ENCODE assay signal across 1 cellular context in the genomic region with DNA sequence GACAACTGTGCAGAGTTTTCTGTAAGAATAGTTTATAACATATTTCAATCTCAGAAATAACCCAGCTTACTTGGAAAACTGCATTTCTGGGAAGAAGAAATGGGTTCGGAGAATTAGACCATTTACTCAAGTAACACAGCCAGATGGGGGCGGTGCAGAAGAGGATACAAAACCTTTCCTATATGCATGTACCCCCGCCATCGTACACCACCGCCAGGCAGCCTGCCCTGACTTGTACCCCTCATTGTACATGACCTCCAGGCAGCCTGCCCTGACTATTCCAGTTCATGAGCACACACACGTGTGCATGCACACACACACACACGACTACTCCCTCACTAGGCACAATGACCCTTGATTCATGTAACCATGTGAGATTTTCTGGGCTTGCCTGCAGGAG.
TF ChIP-seq lines count a peak whose summit lies in the region.

No MANE protein-coding gene starts in this region.

TF ChIP-seq in H1, 55 proteins besides CTCF, POLR2A, EP300 and RAD21:
- TF ChIP-seq, protein P1, sequence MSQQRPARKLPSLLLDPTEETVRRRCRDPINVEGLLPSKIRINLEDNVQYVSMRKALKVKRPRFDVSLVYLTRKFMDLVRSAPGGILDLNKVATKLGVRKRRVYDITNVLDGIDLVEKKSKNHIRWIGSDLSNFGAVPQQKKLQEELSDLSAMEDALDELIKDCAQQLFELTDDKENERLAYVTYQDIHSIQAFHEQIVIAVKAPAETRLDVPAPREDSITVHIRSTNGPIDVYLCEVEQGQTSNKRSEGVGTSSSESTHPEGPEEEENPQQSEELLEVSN (IDR thresholded peaks at IDR 0.05) = no peak
- TF ChIP-seq HDAC2 (IDR thresholded peaks at IDR 0.05; ENCODE audit: borderline replicate concordance in 1 of 2, low read depth in 2 of 2, low read length in 2 of 2) = no peak
- no peak for TF ChIP-seq BCL11A (IDR thresholded peaks at IDR 0.05; ENCODE audit: low read depth in 2 of 2, low read length in 2 of 2)
- TF ChIP-seq SIX5 (IDR thresholded peaks at IDR 0.05; ENCODE audit: low read depth, low read length) = no peak
- no peak for TF ChIP-seq MAFK (IDR thresholded peaks at IDR 0.05; ENCODE audit: low read depth, low read length)
- no peak for TF ChIP-seq TBP (IDR thresholded peaks at IDR 0.05; ENCODE audit: low read depth, low read length)
- TF ChIP-seq, protein P2, sequence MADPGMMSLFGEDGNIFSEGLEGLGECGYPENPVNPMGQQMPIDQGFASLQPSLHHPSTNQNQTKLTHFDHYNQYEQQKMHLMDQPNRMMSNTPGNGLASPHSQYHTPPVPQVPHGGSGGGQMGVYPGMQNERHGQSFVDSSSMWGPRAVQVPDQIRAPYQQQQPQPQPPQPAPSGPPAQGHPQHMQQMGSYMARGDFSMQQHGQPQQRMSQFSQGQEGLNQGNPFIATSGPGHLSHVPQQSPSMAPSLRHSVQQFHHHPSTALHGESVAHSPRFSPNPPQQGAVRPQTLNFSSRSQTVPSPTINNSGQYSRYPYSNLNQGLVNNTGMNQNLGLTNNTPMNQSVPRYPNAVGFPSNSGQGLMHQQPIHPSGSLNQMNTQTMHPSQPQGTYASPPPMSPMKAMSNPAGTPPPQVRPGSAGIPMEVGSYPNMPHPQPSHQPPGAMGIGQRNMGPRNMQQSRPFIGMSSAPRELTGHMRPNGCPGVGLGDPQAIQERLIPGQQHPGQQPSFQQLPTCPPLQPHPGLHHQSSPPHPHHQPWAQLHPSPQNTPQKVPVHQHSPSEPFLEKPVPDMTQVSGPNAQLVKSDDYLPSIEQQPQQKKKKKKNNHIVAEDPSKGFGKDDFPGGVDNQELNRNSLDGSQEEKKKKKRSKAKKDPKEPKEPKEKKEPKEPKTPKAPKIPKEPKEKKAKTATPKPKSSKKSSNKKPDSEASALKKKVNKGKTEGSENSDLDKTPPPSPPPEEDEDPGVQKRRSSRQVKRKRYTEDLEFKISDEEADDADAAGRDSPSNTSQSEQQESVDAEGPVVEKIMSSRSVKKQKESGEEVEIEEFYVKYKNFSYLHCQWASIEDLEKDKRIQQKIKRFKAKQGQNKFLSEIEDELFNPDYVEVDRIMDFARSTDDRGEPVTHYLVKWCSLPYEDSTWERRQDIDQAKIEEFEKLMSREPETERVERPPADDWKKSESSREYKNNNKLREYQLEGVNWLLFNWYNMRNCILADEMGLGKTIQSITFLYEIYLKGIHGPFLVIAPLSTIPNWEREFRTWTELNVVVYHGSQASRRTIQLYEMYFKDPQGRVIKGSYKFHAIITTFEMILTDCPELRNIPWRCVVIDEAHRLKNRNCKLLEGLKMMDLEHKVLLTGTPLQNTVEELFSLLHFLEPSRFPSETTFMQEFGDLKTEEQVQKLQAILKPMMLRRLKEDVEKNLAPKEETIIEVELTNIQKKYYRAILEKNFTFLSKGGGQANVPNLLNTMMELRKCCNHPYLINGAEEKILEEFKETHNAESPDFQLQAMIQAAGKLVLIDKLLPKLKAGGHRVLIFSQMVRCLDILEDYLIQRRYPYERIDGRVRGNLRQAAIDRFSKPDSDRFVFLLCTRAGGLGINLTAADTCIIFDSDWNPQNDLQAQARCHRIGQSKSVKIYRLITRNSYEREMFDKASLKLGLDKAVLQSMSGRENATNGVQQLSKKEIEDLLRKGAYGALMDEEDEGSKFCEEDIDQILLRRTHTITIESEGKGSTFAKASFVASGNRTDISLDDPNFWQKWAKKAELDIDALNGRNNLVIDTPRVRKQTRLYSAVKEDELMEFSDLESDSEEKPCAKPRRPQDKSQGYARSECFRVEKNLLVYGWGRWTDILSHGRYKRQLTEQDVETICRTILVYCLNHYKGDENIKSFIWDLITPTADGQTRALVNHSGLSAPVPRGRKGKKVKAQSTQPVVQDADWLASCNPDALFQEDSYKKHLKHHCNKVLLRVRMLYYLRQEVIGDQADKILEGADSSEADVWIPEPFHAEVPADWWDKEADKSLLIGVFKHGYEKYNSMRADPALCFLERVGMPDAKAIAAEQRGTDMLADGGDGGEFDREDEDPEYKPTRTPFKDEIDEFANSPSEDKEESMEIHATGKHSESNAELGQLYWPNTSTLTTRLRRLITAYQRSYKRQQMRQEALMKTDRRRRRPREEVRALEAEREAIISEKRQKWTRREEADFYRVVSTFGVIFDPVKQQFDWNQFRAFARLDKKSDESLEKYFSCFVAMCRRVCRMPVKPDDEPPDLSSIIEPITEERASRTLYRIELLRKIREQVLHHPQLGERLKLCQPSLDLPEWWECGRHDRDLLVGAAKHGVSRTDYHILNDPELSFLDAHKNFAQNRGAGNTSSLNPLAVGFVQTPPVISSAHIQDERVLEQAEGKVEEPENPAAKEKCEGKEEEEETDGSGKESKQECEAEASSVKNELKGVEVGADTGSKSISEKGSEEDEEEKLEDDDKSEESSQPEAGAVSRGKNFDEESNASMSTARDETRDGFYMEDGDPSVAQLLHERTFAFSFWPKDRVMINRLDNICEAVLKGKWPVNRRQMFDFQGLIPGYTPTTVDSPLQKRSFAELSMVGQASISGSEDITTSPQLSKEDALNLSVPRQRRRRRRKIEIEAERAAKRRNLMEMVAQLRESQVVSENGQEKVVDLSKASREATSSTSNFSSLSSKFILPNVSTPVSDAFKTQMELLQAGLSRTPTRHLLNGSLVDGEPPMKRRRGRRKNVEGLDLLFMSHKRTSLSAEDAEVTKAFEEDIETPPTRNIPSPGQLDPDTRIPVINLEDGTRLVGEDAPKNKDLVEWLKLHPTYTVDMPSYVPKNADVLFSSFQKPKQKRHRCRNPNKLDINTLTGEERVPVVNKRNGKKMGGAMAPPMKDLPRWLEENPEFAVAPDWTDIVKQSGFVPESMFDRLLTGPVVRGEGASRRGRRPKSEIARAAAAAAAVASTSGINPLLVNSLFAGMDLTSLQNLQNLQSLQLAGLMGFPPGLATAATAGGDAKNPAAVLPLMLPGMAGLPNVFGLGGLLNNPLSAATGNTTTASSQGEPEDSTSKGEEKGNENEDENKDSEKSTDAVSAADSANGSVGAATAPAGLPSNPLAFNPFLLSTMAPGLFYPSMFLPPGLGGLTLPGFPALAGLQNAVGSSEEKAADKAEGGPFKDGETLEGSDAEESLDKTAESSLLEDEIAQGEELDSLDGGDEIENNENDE (IDR thresholded peaks at IDR 0.05; ENCODE audit: insufficient replicate concordance, low read length) = no peak
- TF ChIP-seq TAF7 (optimal IDR thresholded peaks at IDR 0.05; ENCODE audit: borderline replicate concordance, low read depth, low read length) = no peak
- TF ChIP-seq NRF1 (IDR thresholded peaks at IDR 0.05; ENCODE audit: low read depth, low read length) = no peak
- TF ChIP-seq CBX8 (IDR thresholded peaks at IDR 0.05; ENCODE audit: borderline replicate concordance, low read depth, low read length) = no peak
- TF ChIP-seq SAP30 (IDR thresholded peaks at IDR 0.05; ENCODE audit: insufficient read depth, insufficient replicate concordance, low read length) = no peak
- TF ChIP-seq SIN3A (conservative IDR thresholded peaks at IDR 0.05 in 1 of 2, IDR thresholded peaks at IDR 0.05 in 1 of 2; ENCODE audit: low read depth in 1 of 2, low read length in 2 of 2) = no peak
- no peak for TF ChIP-seq GABPA (IDR thresholded peaks at IDR 0.05; ENCODE audit: borderline replicate concordance, insufficient read depth, low read length)
